In genomic region chr1:159459551-159459950, GRCh38 we compare ENCODE assay signal across 30 cellular contexts. TPM values are rescaled to one million over a fixed set of nuclear protein-coding genes. Genes with fewer than 3 reads are reported as not detected.
DNase-seq lines count a peak whose midpoint lies in the region; ATAC-seq, FAIRE-seq and TF ChIP-seq lines count a peak whose summit lies in the region.
"Had no signal": no experiment of that assay in that cellular context is flagged by ENCODE, and none has a peak within 500 bp of the region (broad histone marks: within the 10 kb centered on the region; RNA-seq: fewer than 3 reads in every experiment).

No MANE protein-coding gene starts in this region.

- TF ChIP-seq CTCF in HepG2 (CRISPR knock-in tag; IDR thresholded peaks at IDR 0.05) (no peak), right lobe of liver (IDR thresholded peaks at IDR 0.05) (no peak), K562 (IDR thresholded peaks at IDR 0.05 in 2 of 3, conservative IDR thresholded peaks at IDR 0.05 in 1 of 3; ENCODE audit: insufficient read depth in 2 of 3, low read depth in 1 of 3, low read length in 3 of 3) (no peak)

- H3K36me3 ChIP-seq in HepG2 (replicated peaks in 1 of 2; ENCODE audit: control insufficient read depth in 1 of 2, insufficient read depth in 2 of 2, low read length in 2 of 2): no peaks in the 10 kb centered on the region
- H3K36me3 ChIP-seq in right lobe of liver: no peaks in the 10 kb centered on the region
- H3K36me3 ChIP-seq in K562 (ENCODE audit: control insufficient read depth, insufficient read depth, low read length): no peaks in the 10 kb centered on the region
- H3K36me3 ChIP-seq: BE2C, BLaER1 had no signal

- DNase-seq in HepG2 (ENCODE audit: low spot score): no peak
- no peak for DNase-seq in right lobe of liver
- DNase-seq in K562 (ENCODE audit: extremely low read depth in 1 of 4, low spot score in 3 of 4): no peak
- DNase-seq in HuH-7.5 (ENCODE audit: low spot score): no peak
- DNase-seq in HCEC 1CT: no peak
- DNase-seq: ACHN; BE2C; C1 segment of cervical spinal cord; CD4-positive, alpha-beta memory T cell; CD4-positive, CD25-positive, alpha-beta regulatory T cell; CD8-positive, alpha-beta memory T cell; COR-L47; DMS 273 treated with DMSO at 0.1 percent for 48 hours; DMS153; DMS53; DMS79; DND-41; EL; GDM1 had no signal

- H3K9me1 ChIP-seq in K562 (ENCODE audit: control insufficient read depth, insufficient read depth, low read length): no peaks in the 10 kb centered on the region

- no peak for TF ChIP-seq POLR2A in HepG2 (IDR thresholded peaks at IDR 0.05; ENCODE audit: insufficient read depth in 1 of 2, low read depth in 2 of 2, low read length in 2 of 2)
- no peak for TF ChIP-seq POLR2A in right lobe of liver (IDR thresholded peaks at IDR 0.05)
- TF ChIP-seq POLR2A in K562 (conservative IDR thresholded peaks at IDR 0.05): no peak

- ATAC-seq in HepG2 (no peak), right lobe of liver (no peak), K562 (no peak)
- ATAC-seq: GM12878 had no signal

- BruUV-seq in HepG2 (replicated peaks; lab: Mats Ljungman, UMichigan) (no TSS peak), K562 (replicated peaks; lab: Mats Ljungman, UMichigan) (no TSS peak)

- WGBS in HepG2 (ENCODE audit: low lambda C conversion rate): 1% methylated on average over 2 of the region's 2 CpGs
- WGBS in right lobe of liver (ENCODE audit: insufficient coverage, low coverage, low lambda C conversion rate, missing lambda C conversion rate): 81% methylated on average over 2 of the region's 2 CpGs
- WGBS in K562 (ENCODE audit: insufficient coverage, low coverage, missing lambda C conversion rate): 4% methylated on average over 2 of the region's 2 CpGs

- CTCF ChIA-PET in HepG2 (lab: Yijun Ruan, JAX; ENCODE audit: low intra/inter-chr PET ratio, low total read pairs): no interaction called here
- CTCF ChIA-PET in K562 (lab: Yijun Ruan, JAX; ENCODE audit: low intra/inter-chr PET ratio): no interaction called here

- no peak for TF ChIP-seq RAD21 in HepG2 (CRISPR knock-in tag; IDR thresholded peaks at IDR 0.05)
- no peak for TF ChIP-seq RAD21 in K562 (CRISPR knock-in tag; conservative IDR thresholded peaks at IDR 0.05 in 1 of 2, IDR thresholded peaks at IDR 0.05 in 1 of 2)

- H4K20me1 ChIP-seq in HepG2 (ENCODE audit: insufficient read depth, low read length) (no peaks in the 10 kb centered on the region), K562 (replicated peaks; ENCODE audit: control insufficient read depth, insufficient read depth, low read length) (no peaks in the 10 kb centered on the region)
- H4K20me1 ChIP-seq: BLaER1 had no signal

- H3K9ac ChIP-seq in HepG2 (ENCODE audit: insufficient read depth, low read depth, low read length) (no peak overlapping the region), K562 (ENCODE audit: insufficient read depth in 1 of 2, low read depth in 2 of 2, low read length in 2 of 2) (no peak overlapping the region)
- H3K9ac ChIP-seq: BLaER1 had no signal

- peaks cover 48% of the 10 kb centered on the region for H3K9me3 ChIP-seq in HepG2 (ENCODE audit: low read length)
- H3K9me3 ChIP-seq in right lobe of liver: no peaks in the 10 kb centered on the region
- no peaks in the 10 kb centered on the region for H3K9me3 ChIP-seq in K562 (replicated peaks; ENCODE audit: control insufficient read depth, insufficient read depth, low read depth, low read length)
- H3K9me3 ChIP-seq: BE2C had no signal

- H3K4me3 ChIP-seq in HepG2 (replicated peaks in 1 of 3; ENCODE audit: insufficient read depth in 1 of 3, low read depth in 2 of 3, low read length in 3 of 3) (no peak overlapping the region), right lobe of liver (no peak overlapping the region), K562 (no peak overlapping the region)
- H3K4me3 ChIP-seq: BLaER1, GM12878 had no signal

- H3K27ac ChIP-seq in HepG2 (ENCODE audit: extremely low read length, insufficient read depth, low read length): no peak overlapping the region
- H3K27ac ChIP-seq in right lobe of liver: no peak overlapping the region
- no peak overlapping the region for H3K27ac ChIP-seq in K562 (ENCODE audit: extremely low read depth, low read depth, low read length)
- H3K27ac ChIP-seq: 22Rv1, BLaER1 had no signal

- intact Hi-C loops in HepG2 (cut with micrococcal nuclease; ENCODE audit: unreplicated experiment): no loop called here
- intact Hi-C loops in right lobe of liver (cut with DNase I): no loop called here
- intact Hi-C loops in K562 (cut with micrococcal nuclease): no loop called here

- H2AFZ ChIP-seq in HepG2 (ENCODE audit: low read length): no peak overlapping the region
- H2AFZ ChIP-seq in K562 (ENCODE audit: low read depth, low read length): no peak overlapping the region

- no peak for FAIRE-seq in HepG2 (lab: Jason Lieb, UNC)
- FAIRE-seq in K562 (lab: Jason Lieb, UNC): no peak
- FAIRE-seq: GM12892, GM18507 had no signal

- H3K27me3 ChIP-seq in HepG2 (ENCODE audit: control insufficient read depth in 1 of 2, insufficient read depth in 2 of 2, low read length in 2 of 2) (no peaks in the 10 kb centered on the region), right lobe of liver (no peaks in the 10 kb centered on the region), K562 (ENCODE audit: control insufficient read depth in 2 of 2, insufficient read depth in 2 of 2, low read length in 2 of 2) (no peaks in the 10 kb centered on the region)
- H3K27me3 ChIP-seq: BE2C, BLaER1 had no signal

- POLR2A ChIA-PET in HepG2 (lab: Yijun Ruan, JAX) (no interaction called here), K562 (lab: Yijun Ruan, JAX) (no interaction called here)

- in situ Hi-C loops in HepG2 (cut with HindIII; ENCODE audit: extremely low pct_ligation_motif_present, low pct_unique_long_range_greater_than_20kb): no loop called here
- in situ Hi-C loops in K562 (cut with MboI): no loop called here

- H3K79me2 ChIP-seq in HepG2 (ENCODE audit: insufficient read depth, low read length) (no peaks in the 10 kb centered on the region), K562 (ENCODE audit: control insufficient read depth, insufficient read depth, low read length) (no peaks in the 10 kb centered on the region)

- H3K4me1 ChIP-seq in HepG2 (ENCODE audit: insufficient read depth, low read length) (no peaks in the 10 kb centered on the region), right lobe of liver (no peaks in the 10 kb centered on the region), K562 (replicated peaks in 1 of 2; ENCODE audit: control insufficient read depth in 2 of 2, insufficient read depth in 2 of 2, low read length in 2 of 2) (no peaks in the 10 kb centered on the region)
- H3K4me1 ChIP-seq: BE2C, BLaER1 had no signal

- no peak overlapping the region for H3K4me2 ChIP-seq in HepG2 (ENCODE audit: low read depth, low read length)
- H3K4me2 ChIP-seq in K562 (ENCODE audit: insufficient read depth, low read length): no peak overlapping the region
- H3K4me2 ChIP-seq: BLaER1 had no signal

- no peak for TF ChIP-seq EP300 in HepG2 (IDR thresholded peaks at IDR 0.05; ENCODE audit: low read depth in 2 of 2, low read length in 2 of 2)
- TF ChIP-seq EP300 in HepG2 (CRISPR knock-in tag; IDR thresholded peaks at IDR 0.05; ENCODE audit: borderline replicate concordance): no peak
- TF ChIP-seq EP300 in K562 (IDR thresholded peaks at IDR 0.05; ENCODE audit: low read length): no peak

RNA-seq across cellular contexts. Expression of gene OR10J1, which starts 20.0 kb away (rescaled TPM):
- total RNA-seq in HepG2 (2016; rRNA removed; fragmentation: Illumina TruSeq; extraction: Trizol) (not detected in 2 replicates), right lobe of liver (not detected), K562 (2014; rRNA removed) (not detected in 2 replicates), K562 (2014; rRNA removed; fragmentation: Illumina TruSeq; extraction: Trizol) (not detected in 2 replicates), K562 (2015; rRNA removed; fragmentation: Illumina TruSeq; extraction: Trizol) (not detected in 2 replicates), K562 (2021) (not detected in 2 replicates)
- total RNA-seq in HepG2 (2016; cell fraction: cytosol; rRNA removed; fragmentation: Illumina TruSeq; extraction: Trizol; ENCODE audit: low read depth): not detected in 2 replicates
- total RNA-seq in HepG2 (2016; cell fraction: insoluble cytoplasmic fraction; rRNA removed; fragmentation: Illumina TruSeq; extraction: Trizol): not detected in 2 replicates
- total RNA-seq in HepG2 (2016; cell fraction: membrane; rRNA removed; fragmentation: Illumina TruSeq; extraction: Trizol): not detected in 2 replicates
- total RNA-seq in HepG2 (2016; cell fraction: nucleus; rRNA removed; fragmentation: Illumina TruSeq; extraction: Trizol): not detected in 2 replicates
- polyA plus RNA-seq in HepG2 (2011; rRNA removed) (not detected in 2 replicates), K562 (2011; rRNA removed) (not detected in 2 replicates), K562 (2014; fragmentation: Illumina TruSeq; extraction: Trizol) (not detected in 2 replicates), K562 (2014; fragmentation: Nextera tagmentation; extraction: Ambion mirVana) (not detected), K562 (2014; rRNA removed) (not detected in 2 replicates)
- polyA plus RNA-seq in HepG2 (2011; cell fraction: cytosol; rRNA removed): not detected in 2 replicates
- polyA plus RNA-seq in HepG2 (2011; cell fraction: nucleus; rRNA removed): not detected in 2 replicates
- not detected in 2 replicates for polyA plus RNA-seq in HepG2 (2012)
- polyA plus RNA-seq in HepG2 (2016; cell fraction: cytosol; fragmentation: Illumina TruSeq; extraction: Trizol; ENCODE audit: low read depth): not detected in 2 replicates
- not detected in 2 replicates for polyA plus RNA-seq in HepG2 (2016; cell fraction: insoluble cytoplasmic fraction; fragmentation: Illumina TruSeq; extraction: Trizol; ENCODE audit: low read depth)
- polyA plus RNA-seq in HepG2 (2016; cell fraction: membrane; fragmentation: Illumina TruSeq; extraction: Trizol; ENCODE audit: low read depth): not detected in 2 replicates
- not detected in 2 replicates for polyA plus RNA-seq in HepG2 (2016; cell fraction: nucleus; fragmentation: Illumina TruSeq; extraction: Trizol; ENCODE audit: insufficient read depth, low read depth)
- not detected in 2 replicates for polyA minus RNA-seq in HepG2 (2011; rRNA and poly(A)+ RNA removed; ENCODE audit: low replicate concordance)
- not detected in 2 replicates for polyA minus RNA-seq in HepG2 (2011; cell fraction: cytosol; rRNA and poly(A)+ RNA removed)
- polyA minus RNA-seq in HepG2 (2011; cell fraction: nucleus; rRNA and poly(A)+ RNA removed): not detected in 2 replicates
- total RNA-seq in K562 (2011; cell fraction: chromatin; rRNA removed; ENCODE audit: low replicate concordance): not detected in 2 replicates
- not detected in 2 replicates for total RNA-seq in K562 (2011; cell fraction: nucleolus; rRNA removed)
- not detected in 2 replicates for total RNA-seq in K562 (2011; cell fraction: nucleoplasm; rRNA removed)
- not detected in 2 replicates for polyA plus RNA-seq in K562 (2011; cell fraction: cytosol; rRNA removed)
- polyA plus RNA-seq in K562 (2011; cell fraction: nucleus; rRNA removed): not detected in 2 replicates
- not detected in 2 replicates for polyA plus RNA-seq in K562 (2012)
- not detected in 2 replicates for polyA minus RNA-seq in K562 (2011; rRNA and poly(A)+ RNA removed)
- not detected in 2 replicates for polyA minus RNA-seq in K562 (2011; cell fraction: cytosol; rRNA and poly(A)+ RNA removed)
- polyA minus RNA-seq in K562 (2011; cell fraction: nucleus; rRNA and poly(A)+ RNA removed): not detected in 2 replicates
- total RNA-seq: A172; A673; CD4-positive, alpha-beta memory T cell; CD4-positive, CD25-positive, alpha-beta regulatory T cell; CD8-positive, alpha-beta memory T cell; Daoy; G401; GM12878 had no signal
- polyA plus RNA-seq: AG04450; CD14-positive monocyte; CD4-positive, alpha-beta memory T cell; CD4-positive, CD25-positive, alpha-beta regulatory T cell; CD8-positive, alpha-beta memory T cell; GM12878 had no signal

RNA-seq across cellular contexts. Expression of gene OR10J4, which starts 27.5 kb away (rescaled TPM):
- total RNA-seq in HepG2 (2016; rRNA removed; fragmentation: Illumina TruSeq; extraction: Trizol) (not detected in 2 replicates), right lobe of liver (not detected), K562 (2014; rRNA removed) (not detected in 2 replicates), K562 (2014; rRNA removed; fragmentation: Illumina TruSeq; extraction: Trizol) (not detected in 2 replicates), K562 (2015; rRNA removed; fragmentation: Illumina TruSeq; extraction: Trizol) (not detected in 2 replicates), K562 (2021) (not detected in 2 replicates)
- not detected in 2 replicates for total RNA-seq in HepG2 (2016; cell fraction: cytosol; rRNA removed; fragmentation: Illumina TruSeq; extraction: Trizol; ENCODE audit: low read depth)
- not detected in 2 replicates for total RNA-seq in HepG2 (2016; cell fraction: insoluble cytoplasmic fraction; rRNA removed; fragmentation: Illumina TruSeq; extraction: Trizol)
- not detected in 2 replicates for total RNA-seq in HepG2 (2016; cell fraction: membrane; rRNA removed; fragmentation: Illumina TruSeq; extraction: Trizol)
- not detected in 2 replicates for total RNA-seq in HepG2 (2016; cell fraction: nucleus; rRNA removed; fragmentation: Illumina TruSeq; extraction: Trizol)
- polyA plus RNA-seq in HepG2 (2011; rRNA removed) (not detected in 2 replicates), K562 (2011; rRNA removed) (not detected in 2 replicates), K562 (2014; fragmentation: Illumina TruSeq; extraction: Trizol) (not detected in 2 replicates), K562 (2014; fragmentation: Nextera tagmentation; extraction: Ambion mirVana) (not detected), K562 (2014; rRNA removed) (not detected in 2 replicates)
- polyA plus RNA-seq in HepG2 (2011; cell fraction: cytosol; rRNA removed): not detected in 2 replicates
- polyA plus RNA-seq in HepG2 (2011; cell fraction: nucleus; rRNA removed): not detected in 2 replicates
- not detected in 2 replicates for polyA plus RNA-seq in HepG2 (2012)
- polyA plus RNA-seq in HepG2 (2016; cell fraction: cytosol; fragmentation: Illumina TruSeq; extraction: Trizol; ENCODE audit: low read depth): not detected in 2 replicates
- not detected in 2 replicates for polyA plus RNA-seq in HepG2 (2016; cell fraction: insoluble cytoplasmic fraction; fragmentation: Illumina TruSeq; extraction: Trizol; ENCODE audit: low read depth)
- not detected in 2 replicates for polyA plus RNA-seq in HepG2 (2016; cell fraction: membrane; fragmentation: Illumina TruSeq; extraction: Trizol; ENCODE audit: low read depth)
- not detected in 2 replicates for polyA plus RNA-seq in HepG2 (2016; cell fraction: nucleus; fragmentation: Illumina TruSeq; extraction: Trizol; ENCODE audit: insufficient read depth, low read depth)
- not detected in 2 replicates for polyA minus RNA-seq in HepG2 (2011; rRNA and poly(A)+ RNA removed; ENCODE audit: low replicate concordance)
- polyA minus RNA-seq in HepG2 (2011; cell fraction: cytosol; rRNA and poly(A)+ RNA removed): not detected in 2 replicates
- not detected in 2 replicates for polyA minus RNA-seq in HepG2 (2011; cell fraction: nucleus; rRNA and poly(A)+ RNA removed)
- not detected in 2 replicates for total RNA-seq in K562 (2011; cell fraction: chromatin; rRNA removed; ENCODE audit: low replicate concordance)
- total RNA-seq in K562 (2011; cell fraction: nucleolus; rRNA removed): not detected in 2 replicates
- not detected in 2 replicates for total RNA-seq in K562 (2011; cell fraction: nucleoplasm; rRNA removed)
- not detected in 2 replicates for polyA plus RNA-seq in K562 (2011; cell fraction: cytosol; rRNA removed)
- not detected in 2 replicates for polyA plus RNA-seq in K562 (2011; cell fraction: nucleus; rRNA removed)
- not detected in 2 replicates for polyA plus RNA-seq in K562 (2012)
- not detected in 2 replicates for polyA minus RNA-seq in K562 (2011; rRNA and poly(A)+ RNA removed)
- polyA minus RNA-seq in K562 (2011; cell fraction: cytosol; rRNA and poly(A)+ RNA removed): not detected in 2 replicates
- polyA minus RNA-seq in K562 (2011; cell fraction: nucleus; rRNA and poly(A)+ RNA removed): not detected in 2 replicates
- total RNA-seq: A172; A673; CD4-positive, alpha-beta memory T cell; CD4-positive, CD25-positive, alpha-beta regulatory T cell; CD8-positive, alpha-beta memory T cell; Daoy; G401; GM12878 had no signal
- polyA plus RNA-seq: AG04450; CD14-positive monocyte; CD4-positive, alpha-beta memory T cell; CD4-positive, CD25-positive, alpha-beta regulatory T cell; CD8-positive, alpha-beta memory T cell; GM12878 had no signal

Comparison
In these comparisons a context has a peak if more than half of its experiments do, and no peak if none do; other contexts are left out.
1. Of the 241 proteins assayed by ChIP-seq in both HepG2 and K562: peak only in HepG2: MAFF and MAFK; only in K562: none; in both: none; in neither: 239.